2 cellular contexts compared by ENCODE assay signal in the genomic region with DNA sequence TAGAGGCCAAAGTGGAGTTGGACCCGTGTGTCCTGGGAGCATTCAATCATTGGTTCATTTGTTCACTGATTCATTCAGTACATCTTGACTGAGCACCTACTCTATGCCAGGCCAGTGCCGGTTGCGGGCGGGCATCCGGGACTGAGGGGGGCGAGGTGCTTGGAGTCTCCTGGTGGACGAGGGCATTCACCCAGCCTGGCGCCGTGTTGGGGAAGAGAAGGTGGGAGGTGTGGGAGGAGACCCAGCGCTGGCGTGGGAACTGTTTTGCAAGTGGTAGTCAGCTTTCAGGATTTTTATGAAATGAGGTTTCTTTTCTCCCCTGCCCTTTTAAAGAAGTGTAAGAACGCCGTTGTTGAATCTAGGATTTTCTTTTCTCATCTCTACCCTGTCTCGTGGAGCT.
A peak's percentile ranks its signal among the peaks of the same experiment; 100 is the strongest.
TF ChIP-seq lines count a peak whose summit lies in the region.

No MANE protein-coding gene starts in this region.

TF ChIP-seq in HEK293, 187 proteins besides CTCF, POLR2A, EP300 and RAD21:
- TF ChIP-seq ZFHX2 (tag by site-specific recombination; conservative IDR thresholded peaks at IDR 0.05) = 0 out of 2 replicates have a peak, but pooled peaks have one; percentile 15
- TF ChIP-seq, protein P1, sequence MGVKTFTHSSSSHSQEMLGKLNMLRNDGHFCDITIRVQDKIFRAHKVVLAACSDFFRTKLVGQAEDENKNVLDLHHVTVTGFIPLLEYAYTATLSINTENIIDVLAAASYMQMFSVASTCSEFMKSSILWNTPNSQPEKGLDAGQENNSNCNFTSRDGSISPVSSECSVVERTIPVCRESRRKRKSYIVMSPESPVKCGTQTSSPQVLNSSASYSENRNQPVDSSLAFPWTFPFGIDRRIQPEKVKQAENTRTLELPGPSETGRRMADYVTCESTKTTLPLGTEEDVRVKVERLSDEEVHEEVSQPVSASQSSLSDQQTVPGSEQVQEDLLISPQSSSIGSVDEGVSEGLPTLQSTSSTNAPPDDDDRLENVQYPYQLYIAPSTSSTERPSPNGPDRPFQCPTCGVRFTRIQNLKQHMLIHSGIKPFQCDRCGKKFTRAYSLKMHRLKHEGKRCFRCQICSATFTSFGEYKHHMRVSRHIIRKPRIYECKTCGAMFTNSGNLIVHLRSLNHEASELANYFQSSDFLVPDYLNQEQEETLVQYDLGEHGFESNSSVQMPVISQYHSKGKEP (tag by site-specific recombination; IDR thresholded peaks at IDR 0.05) = no peak

TF ChIP-seq in H1, 55 proteins besides CTCF, POLR2A, EP300 and RAD21:
- TF ChIP-seq CHD1 (IDR thresholded peaks at IDR 0.05; ENCODE audit: low read depth, low read length) (no peak), TBP (IDR thresholded peaks at IDR 0.05; ENCODE audit: low read depth, low read length) (no peak), TEAD4 (IDR thresholded peaks at IDR 0.05; ENCODE audit: low read depth, low read length) (no peak), FOSL1 (IDR thresholded peaks at IDR 0.05; ENCODE audit: insufficient read depth, low read depth, low read length) (no peak), POLR2AphosphoS5 (IDR thresholded peaks at IDR 0.05; ENCODE audit: low read depth, low read length) (no peak), RNF2 (IDR thresholded peaks at IDR 0.05; ENCODE audit: borderline replicate concordance, low read depth, low read length, missing control alignments, poor library complexity, severe bottlenecking) (no peak), CEBPB (IDR thresholded peaks at IDR 0.05; ENCODE audit: low read depth, low read length) (no peak), BACH1 (IDR thresholded peaks at IDR 0.05; ENCODE audit: low read length) (no peak), GABPA (IDR thresholded peaks at IDR 0.05; ENCODE audit: borderline replicate concordance, insufficient read depth, low read length) (no peak), KDM4A (IDR thresholded peaks at IDR 0.05; ENCODE audit: low read depth, low read length, severe bottlenecking) (no peak), TAF1 (IDR thresholded peaks at IDR 0.05; ENCODE audit: low read depth, low read length) (no peak), SIX5 (IDR thresholded peaks at IDR 0.05; ENCODE audit: low read depth, low read length) (no peak), KDM1A (IDR thresholded peaks at IDR 0.05; ENCODE audit: borderline replicate concordance, low read length) (no peak), PHF8 (conservative IDR thresholded peaks at IDR 0.05; ENCODE audit: low read depth, low read length) (no peak)
- TF ChIP-seq, protein P2, sequence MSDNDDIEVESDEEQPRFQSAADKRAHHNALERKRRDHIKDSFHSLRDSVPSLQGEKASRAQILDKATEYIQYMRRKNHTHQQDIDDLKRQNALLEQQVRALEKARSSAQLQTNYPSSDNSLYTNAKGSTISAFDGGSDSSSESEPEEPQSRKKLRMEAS (IDR thresholded peaks at IDR 0.05) = no peak
- TF ChIP-seq, protein P3, sequence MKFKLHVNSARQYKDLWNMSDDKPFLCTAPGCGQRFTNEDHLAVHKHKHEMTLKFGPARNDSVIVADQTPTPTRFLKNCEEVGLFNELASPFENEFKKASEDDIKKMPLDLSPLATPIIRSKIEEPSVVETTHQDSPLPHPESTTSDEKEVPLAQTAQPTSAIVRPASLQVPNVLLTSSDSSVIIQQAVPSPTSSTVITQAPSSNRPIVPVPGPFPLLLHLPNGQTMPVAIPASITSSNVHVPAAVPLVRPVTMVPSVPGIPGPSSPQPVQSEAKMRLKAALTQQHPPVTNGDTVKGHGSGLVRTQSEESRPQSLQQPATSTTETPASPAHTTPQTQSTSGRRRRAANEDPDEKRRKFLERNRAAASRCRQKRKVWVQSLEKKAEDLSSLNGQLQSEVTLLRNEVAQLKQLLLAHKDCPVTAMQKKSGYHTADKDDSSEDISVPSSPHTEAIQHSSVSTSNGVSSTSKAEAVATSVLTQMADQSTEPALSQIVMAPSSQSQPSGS (IDR thresholded peaks at IDR 0.05; ENCODE audit: low read length) = no peak
- TF ChIP-seq, protein P4, sequence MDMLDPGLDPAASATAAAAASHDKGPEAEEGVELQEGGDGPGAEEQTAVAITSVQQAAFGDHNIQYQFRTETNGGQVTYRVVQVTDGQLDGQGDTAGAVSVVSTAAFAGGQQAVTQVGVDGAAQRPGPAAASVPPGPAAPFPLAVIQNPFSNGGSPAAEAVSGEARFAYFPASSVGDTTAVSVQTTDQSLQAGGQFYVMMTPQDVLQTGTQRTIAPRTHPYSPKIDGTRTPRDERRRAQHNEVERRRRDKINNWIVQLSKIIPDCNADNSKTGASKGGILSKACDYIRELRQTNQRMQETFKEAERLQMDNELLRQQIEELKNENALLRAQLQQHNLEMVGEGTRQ (IDR thresholded peaks at IDR 0.05; ENCODE audit: low read length) = no peak
TF ChIP-seq in H1: peak in this region for 0.
